ENCODE assay signal across 23 cellular contexts in the genomic region with DNA sequence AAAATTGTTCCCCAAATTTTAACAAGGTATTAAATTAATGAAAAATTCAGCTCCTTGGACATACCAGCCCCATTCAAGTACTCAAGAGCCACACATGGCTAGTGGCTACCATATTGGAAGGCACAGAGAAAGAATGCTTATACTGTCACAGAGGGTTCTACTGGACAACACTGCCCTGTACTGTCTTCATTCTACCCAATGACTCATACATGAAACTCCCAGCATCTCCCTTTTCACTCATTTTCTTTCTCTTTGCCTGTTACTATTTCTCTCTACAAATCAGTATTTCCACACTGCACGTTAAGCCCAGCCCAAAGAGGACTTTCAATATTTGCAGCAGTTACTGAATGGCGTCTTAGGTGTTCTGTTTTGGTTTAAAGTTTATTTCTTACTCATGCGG.
DNase-seq lines count a peak whose midpoint lies in the region; ATAC-seq and TF ChIP-seq lines count a peak whose summit lies in the region.
"Had no signal": no experiment of that assay in that cellular context is flagged by ENCODE, and none has a peak within 500 bp of the region (broad histone marks: within the 10 kb centered on the region; RNA-seq: fewer than 3 reads in every experiment).

No MANE protein-coding gene starts in this region.

- H4K20me1 ChIP-seq in BLaER1 treated with 17β-estradiol and CSF1 and Interleukin-3, amounts not matched to agents 10 nM and 100 nM = peaks cover 5 to 100% (median 97%) of the 10 kb centered on the region in 11 experiments; a peak in 20 of 22 replicates

- intact Hi-C loops in mucosa of descending colon (cut with DNase I, micrococcal nuclease) = no loop called here
- intact Hi-C loops in sciatic nerve (cut with DNase I) = no loop called here

- TF ChIP-seq CTCF in RWPE2 (IDR thresholded peaks at IDR 0.05; ENCODE audit: poor library complexity, severe bottlenecking) (no peak), mucosa of descending colon (IDR thresholded peaks at IDR 0.05) (no peak)

- peak overlapping the region in 2 of 11 experiments; percentile 94 to 96; a peak in 5 of 22 replicates for H3K27ac ChIP-seq in BLaER1 treated with 17β-estradiol and CSF1 and Interleukin-3, amounts not matched to agents 10 nM and 100 nM
- no peak overlapping the region for H3K27ac ChIP-seq in RWPE2 (ENCODE audit: poor library complexity, severe bottlenecking)
- H3K27ac ChIP-seq: epithelial cell of prostate, lower lobe of right lung, thyroid gland had no signal

- no peaks in the 10 kb centered on the region for H3K27me3 ChIP-seq in BLaER1 treated with 17β-estradiol and CSF1 and Interleukin-3, amounts not matched to agents 10 nM and 100 nM
- H3K27me3 ChIP-seq in RWPE2 (ENCODE audit: insufficient read depth, poor library complexity, severe bottlenecking) = no peaks in the 10 kb centered on the region
- H3K27me3 ChIP-seq: thyroid gland had no signal

- DNase-seq in RWPE2 (ENCODE audit: low spot score) (no peak), mucosa of descending colon (no peak), sciatic nerve (ENCODE audit: low spot score) (no peak)
- no peak for DNase-seq in stimulated activated CD4-positive, alpha-beta T cell treated with anti-CD3 and anti-CD28 coated beads, Interleukin-1b, Interleukin-23, amount 100 ng/mL, for 48 hours
- DNase-seq: activated CD4-positive, alpha-beta T cell treated with anti-CD3 and anti-CD28 coated beads for 1 hour; activated T-cell treated with anti-CD3 and anti-CD28 coated beads, Interleukin-2, amount 50 U/mL, for 72 hours; CD8-positive, alpha-beta T cell; DMS79; lower lobe of right lung; NCI-H187; NCI-H2227 treated with DMSO at 0.1 percent for 48 hours; OCI-M1; SHP77 treated with DMSO at 0.1 percent for 48 hours; stimulated activated CD4-positive, alpha-beta T cell treated with anti-CD3 and anti-CD28 coated beads, Interleukin-4, amount 100 ng/mL, for 1 hour; stimulated activated naive CD4-positive, alpha-beta T cell treated with Interleukin-2 at 50 U/mL for 16 hours; T-cell; thyroid gland had no signal

- H3K4me3 ChIP-seq in BLaER1 treated with 17β-estradiol and CSF1 and Interleukin-3, amounts not matched to agents 10 nM and 100 nM = no peak overlapping the region
- H3K4me3 ChIP-seq in RWPE2 (ENCODE audit: severe bottlenecking) (no peak overlapping the region), mucosa of descending colon (no peak overlapping the region)
- H3K4me3 ChIP-seq: K562, lower lobe of right lung, thyroid gland had no signal

- peak overlapping the region; percentile 17 to 78 (median 44); a peak in 20 of 22 replicates for H3K4me2 ChIP-seq in BLaER1 treated with 17β-estradiol and CSF1 and Interleukin-3, amounts not matched to agents 10 nM and 100 nM

- no peak overlapping the region for H3K9ac ChIP-seq in BLaER1 treated with 17β-estradiol and CSF1 and Interleukin-3, amounts not matched to agents 10 nM and 100 nM

- H3K4me1 ChIP-seq in BLaER1 treated with 17β-estradiol and CSF1 and Interleukin-3, amounts not matched to agents 10 nM and 100 nM = peaks cover 67 to 100% (median 97%) of the 10 kb centered on the region in 10 experiments
- H3K4me1 ChIP-seq in RWPE2 (ENCODE audit: insufficient read depth, poor library complexity, severe bottlenecking) (no peaks in the 10 kb centered on the region), mucosa of descending colon (ENCODE audit: low read depth) (peaks cover 3% of the 10 kb centered on the region)

- H3K36me3 ChIP-seq in BLaER1 treated with 17β-estradiol and CSF1 and Interleukin-3, amounts not matched to agents 10 nM and 100 nM = peaks cover 24 to 91% (median 67%) of the 10 kb centered on the region in 11 experiments
- no peaks in the 10 kb centered on the region for H3K36me3 ChIP-seq in RWPE2 (ENCODE audit: low read depth)
- no peaks in the 10 kb centered on the region for H3K36me3 ChIP-seq in mucosa of descending colon (ENCODE audit: low read depth)
- H3K36me3 ChIP-seq: lower lobe of right lung, thyroid gland had no signal

- H3K9me3 ChIP-seq in BLaER1 treated with 17β-estradiol and CSF1 and Interleukin-3, amounts not matched to agents 10 nM and 100 nM (replicated peaks in 1 of 11) = no peaks in the 10 kb centered on the region
- H3K9me3 ChIP-seq in RWPE2 (ENCODE audit: severe bottlenecking) (no peaks in the 10 kb centered on the region), mucosa of descending colon (no peaks in the 10 kb centered on the region)
- H3K9me3 ChIP-seq: lower lobe of right lung, thyroid gland had no signal

- peak; percentile 64 for ATAC-seq in GM21390 (IDR thresholded peaks at IDR 0.05; ENCODE audit: unreplicated experiment)
- 0 out of 3 replicates have a peak, but pooled peaks have one; percentile 17 for ATAC-seq in RWPE2 (ENCODE audit: low read depth)
- peak; percentile 24 for ATAC-seq in mucosa of descending colon
- ATAC-seq in HG03354 (IDR thresholded peaks at IDR 0.05; ENCODE audit: poor library complexity, severe bottlenecking, unreplicated experiment) = no peak
- no peak for ATAC-seq in HG02759 (IDR thresholded peaks at IDR 0.05; ENCODE audit: unreplicated experiment)
- ATAC-seq in sciatic nerve = no peak
- ATAC-seq: CD8-positive, alpha-beta T cell; K562; lower lobe of right lung; T-cell had no signal

Comparison
In these comparisons a context has a peak if more than half of its experiments do, and no peak if none do; other contexts are left out.
1. ATAC-seq: peak in GM21390 (single experiment), RWPE2 (single experiment) and mucosa of descending colon (single experiment); none in HG03354 (single experiment), HG02759 (single experiment) and sciatic nerve (single experiment).